1 cellular context compared by ENCODE assay signal in genomic region chr22:43946391-43946680, GRCh38.
TF ChIP-seq lines count a peak whose summit lies in the region.

No MANE protein-coding gene starts in this region.

TF ChIP-seq in K562, 482 proteins besides CTCF, POLR2A, EP300 and RAD21 (continued from another document):
- TF ChIP-seq MNT (conservative IDR thresholded peaks at IDR 0.05): no peak
- TF ChIP-seq CREM (IDR thresholded peaks at IDR 0.05; ENCODE audit: low read depth): 0 out of 2 replicates have a peak, but pooled peaks have one; percentile 17
- no peak for TF ChIP-seq DDX20 (tag; IDR thresholded peaks at IDR 0.05; ENCODE audit: low read depth)
- no peak for TF ChIP-seq SMC3 (conservative IDR thresholded peaks at IDR 0.05; ENCODE audit: insufficient read depth, low read depth, low read length)
